Comparison of ENCODE assay signal across 8 cellular contexts in the genomic region with DNA sequence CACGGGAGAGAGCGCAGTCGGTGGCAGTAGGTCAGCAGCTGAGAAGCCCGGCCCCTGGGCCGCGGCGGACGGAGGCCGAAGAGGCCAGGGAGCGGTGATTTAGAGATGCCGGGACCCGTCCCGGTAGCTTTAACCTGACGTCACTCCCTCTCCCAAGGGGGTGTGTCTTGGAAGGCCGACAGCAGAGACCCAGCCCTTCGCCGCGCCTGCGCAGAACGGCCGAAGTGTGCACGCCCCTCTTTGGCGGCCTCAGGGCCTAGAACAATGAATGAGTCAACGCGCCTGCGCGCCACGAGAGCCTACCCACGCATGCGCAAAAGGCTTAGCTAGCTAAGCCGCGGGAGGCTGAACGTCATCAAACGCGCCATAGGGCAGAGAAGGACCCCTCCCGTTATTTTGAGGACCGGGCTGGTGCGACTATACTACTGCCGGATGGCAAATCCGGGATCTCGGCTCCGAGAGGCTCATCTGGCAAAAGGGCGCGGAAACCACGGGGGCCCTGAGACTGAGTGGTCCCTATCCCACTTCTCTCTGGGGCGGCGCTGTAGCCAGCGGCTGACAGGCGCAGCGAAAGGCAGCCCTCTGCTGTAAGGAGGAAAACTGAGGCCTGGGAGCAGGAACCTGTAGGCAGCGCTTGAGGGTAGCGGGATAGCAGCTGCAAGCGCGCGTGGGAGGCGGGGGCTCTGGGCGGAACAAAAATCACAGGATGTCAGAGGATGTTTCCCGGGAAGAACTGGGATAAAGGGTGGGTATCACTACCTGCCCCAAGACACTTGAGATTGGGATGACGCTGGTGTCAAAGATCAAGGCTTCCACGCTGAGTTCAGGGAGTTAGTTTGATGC. TPM values are rescaled to one million over a fixed set of nuclear protein-coding genes. Genes with fewer than 3 reads are reported as not detected.
DNase-seq lines count a peak whose midpoint lies in the region; ATAC-seq, FAIRE-seq and TF ChIP-seq lines count a peak whose summit lies in the region.

A gene with protein sequence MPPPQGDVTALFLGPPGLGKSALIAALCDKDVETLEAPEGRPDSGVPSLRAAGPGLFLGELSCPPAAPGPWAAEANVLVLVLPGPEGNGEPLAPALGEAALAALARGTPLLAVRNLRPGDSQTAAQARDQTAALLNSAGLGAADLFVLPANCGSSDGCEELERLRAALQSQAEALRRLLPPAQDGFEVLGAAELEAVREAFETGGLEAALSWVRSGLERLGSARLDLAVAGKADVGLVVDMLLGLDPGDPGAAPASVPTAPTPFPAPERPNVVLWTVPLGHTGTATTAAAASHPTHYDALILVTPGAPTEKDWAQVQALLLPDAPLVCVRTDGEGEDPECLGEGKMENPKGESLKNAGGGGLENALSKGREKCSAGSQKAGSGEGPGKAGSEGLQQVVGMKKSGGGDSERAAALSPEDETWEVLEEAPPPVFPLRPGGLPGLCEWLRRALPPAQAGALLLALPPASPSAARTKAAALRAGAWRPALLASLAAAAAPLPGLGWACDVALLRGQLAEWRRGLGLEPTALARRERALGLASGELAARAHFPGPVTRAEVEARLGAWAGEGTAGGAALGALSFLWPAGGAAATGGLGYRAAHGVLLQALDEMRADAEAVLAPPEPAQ (minus strand): TSS at position 136 of the 843 bp plus-strand sequence. CDS start 796 bp downstream, outside the sequence.
A gene with protein sequence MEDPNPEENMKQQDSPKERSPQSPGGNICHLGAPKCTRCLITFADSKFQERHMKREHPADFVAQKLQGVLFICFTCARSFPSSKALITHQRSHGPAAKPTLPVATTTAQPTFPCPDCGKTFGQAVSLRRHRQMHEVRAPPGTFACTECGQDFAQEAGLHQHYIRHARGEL (plus strand): TSS at position 597 of the 843 bp plus-strand sequence. CDS start 514 bp downstream, outside the sequence.

- H3K79me2 ChIP-seq in astrocyte (ENCODE audit: insufficient read depth, low read length), result peaks cover 73% of the 10 kb centered on the region

- WGBS in right cardiac atrium, result under 1% methylated on average over 60 of the region's 60 CpGs

- H2AFZ ChIP-seq in astrocyte (ENCODE audit: low read depth, low read length), result peak within 1 kb of the TSS; percentile 94

- peak; percentile 99 for DNase-seq in NCI-H2029 (lab: John Stamatoyannopoulos, UW)
- DNase-seq in T-helper 22 cell (ENCODE audit: low read depth), result peak; percentile 100
- peak; percentile 92 for DNase-seq in astrocyte (ENCODE audit: low read depth)
- peak; percentile 100 for DNase-seq in right cardiac atrium
- peak; percentile 95 for DNase-seq in pulmonary artery endothelial cell (ENCODE audit: low read depth, low spot score)
- DNase-seq in uterus, result peak; percentile 100

- peaks cover 21% of the 10 kb centered on the region for H4K20me1 ChIP-seq in astrocyte (ENCODE audit: insufficient read depth, low read length)

- TF ChIP-seq POLR2A in GM18505 (IDR thresholded peaks at IDR 0.05; ENCODE audit: borderline replicate concordance, extremely low read depth, insufficient read depth, insufficient read length) (peak; percentile 66), uterus (IDR thresholded peaks at IDR 0.05) (peak; percentile 80 to 89)

- H3K27me3 Mint-ChIP-seq in astrocyte (ENCODE audit: low read depth, unreplicated experiment), result no peaks in the 10 kb centered on the region

- H3K27ac ChIP-seq in astrocyte (ENCODE audit: low read depth, low read length) (peak within 1 kb of the TSS; percentile 99), right cardiac atrium (ENCODE audit: low read length) (peak within 1 kb of the TSS; percentile 100), uterus (peak within 1 kb of the TSS; percentile 96 to 97)

- TF ChIP-seq CTCF in astrocyte (IDR thresholded peaks at IDR 0.05; ENCODE audit: insufficient read depth, low read depth, low read length) (no peak), uterus (IDR thresholded peaks at IDR 0.05) (peak in 2 of 4 experiments; percentile 37 to 43)

- H3K9me3 ChIP-seq in astrocyte (ENCODE audit: insufficient read depth, low read depth, low read length) (no peaks in the 10 kb centered on the region), right cardiac atrium (ENCODE audit: control insufficient read depth, low read length) (no peaks in the 10 kb centered on the region), uterus (no peaks in the 10 kb centered on the region)

- H3K36me3 ChIP-seq in astrocyte (ENCODE audit: insufficient read depth, low read length) (peaks cover 3% of the 10 kb centered on the region), uterus (no peaks in the 10 kb centered on the region)

- peaks cover 5% of the 10 kb centered on the region for H3K36me3 Mint-ChIP-seq in astrocyte (ENCODE audit: low read depth, unreplicated experiment)

- H3K27me3 ChIP-seq in astrocyte (ENCODE audit: insufficient read depth, low read length) (no peaks in the 10 kb centered on the region), right cardiac atrium (ENCODE audit: control insufficient read depth, insufficient read depth) (no peaks in the 10 kb centered on the region), uterus (no peaks in the 10 kb centered on the region)

- H3K4me3 ChIP-seq in astrocyte (ENCODE audit: insufficient read depth, low read depth, low read length), result peak within 1 kb of the TSS; percentile 85
- H3K4me3 ChIP-seq in right cardiac atrium (ENCODE audit: low read length), result peak within 1 kb of the TSS; percentile 82
- peak within 1 kb of the TSS; percentile 59 to 64 for H3K4me3 ChIP-seq in uterus

- peak within 1 kb of the TSS; percentile 100 for H3K4me3 Mint-ChIP-seq in astrocyte (ENCODE audit: unreplicated experiment)

- H3K4me1 Mint-ChIP-seq in astrocyte (ENCODE audit: low read depth, unreplicated experiment), result peaks cover 20% of the 10 kb centered on the region

- H3K4me2 ChIP-seq in astrocyte (ENCODE audit: low read length), result peak within 1 kb of the TSS; percentile 94

- H3K4me1 ChIP-seq in astrocyte (ENCODE audit: insufficient read depth, low read length) (peaks cover 28% of the 10 kb centered on the region), right cardiac atrium (ENCODE audit: control insufficient read depth, insufficient read depth, low read length) (peaks cover 6% of the 10 kb centered on the region), uterus (peaks cover 5 to 20% of the 10 kb centered on the region in 2 donors)

- no peaks in the 10 kb centered on the region for H3K9me3 Mint-ChIP-seq in astrocyte (ENCODE audit: unreplicated experiment)

- H3K9ac ChIP-seq in astrocyte (ENCODE audit: low read length), result peak within 1 kb of the TSS; percentile 97

- intact Hi-C loops in right cardiac atrium (cut with DNase I) (loop anchor here in 1 of 4 donors (2.0 kb wide), 1 partner anchor 21 kb away; a partner anchor contains a TSS), uterus (cut with DNase I; ENCODE audit: low total_unique reads) (no loop called here)

- peak within 1 kb of the TSS; percentile 100 for H3K27ac Mint-ChIP-seq in astrocyte (ENCODE audit: unreplicated experiment)

- FAIRE-seq in astrocyte (lab: Jason Lieb, UNC), result peak; percentile 93

- peak; percentile 68 for ATAC-seq in GM18505 (IDR thresholded peaks at IDR 0.05; ENCODE audit: unreplicated experiment)
- ATAC-seq in HG02973 (IDR thresholded peaks at IDR 0.05; ENCODE audit: unreplicated experiment), result peak; percentile 74
- peak; percentile 93 to 95 for ATAC-seq in right cardiac atrium

RNA-seq across cellular contexts. Expression of the first gene that starts in this region (rescaled TPM):
- total RNA-seq in astrocyte (49.8 and 60.7 TPM in 2 replicates), right cardiac atrium (10 to 100 TPM; 19.4 to 29.2 (median 24.7) TPM), pulmonary artery endothelial cell (26.2 and 27.0 TPM in 2 replicates), uterus (10 to 100 TPM in 2 of 4 donors, 1 to 10 TPM in 2; 4.1 to 31.0 (median 17.2) TPM)
- polyA plus RNA-seq in right cardiac atrium, result 9.4 TPM

RNA-seq across cellular contexts. Expression of the second gene that starts in this region (rescaled TPM):
- total RNA-seq in astrocyte (13.8 and 14.5 TPM in 2 replicates), right cardiac atrium (10 to 100 TPM; 11.5 to 15.4 (median 13.0) TPM), pulmonary artery endothelial cell (15.0 and 16.0 TPM in 2 replicates), uterus (10 to 100 TPM in 3 of 4 donors, 1 to 10 TPM in 1; 2.4 to 19.0 (median 12.6) TPM)
- 11.6 TPM for polyA plus RNA-seq in right cardiac atrium

Comparison
In these comparisons a context has a peak if more than half of its experiments do, and no peak if none do; other contexts are left out.
1. Peak in every context shown above with its lines: DNase-seq, ATAC-seq, H3K4me3 ChIP-seq and H3K27ac ChIP-seq.